ENCODE assay signal across 22 cellular contexts in the genomic region with DNA sequence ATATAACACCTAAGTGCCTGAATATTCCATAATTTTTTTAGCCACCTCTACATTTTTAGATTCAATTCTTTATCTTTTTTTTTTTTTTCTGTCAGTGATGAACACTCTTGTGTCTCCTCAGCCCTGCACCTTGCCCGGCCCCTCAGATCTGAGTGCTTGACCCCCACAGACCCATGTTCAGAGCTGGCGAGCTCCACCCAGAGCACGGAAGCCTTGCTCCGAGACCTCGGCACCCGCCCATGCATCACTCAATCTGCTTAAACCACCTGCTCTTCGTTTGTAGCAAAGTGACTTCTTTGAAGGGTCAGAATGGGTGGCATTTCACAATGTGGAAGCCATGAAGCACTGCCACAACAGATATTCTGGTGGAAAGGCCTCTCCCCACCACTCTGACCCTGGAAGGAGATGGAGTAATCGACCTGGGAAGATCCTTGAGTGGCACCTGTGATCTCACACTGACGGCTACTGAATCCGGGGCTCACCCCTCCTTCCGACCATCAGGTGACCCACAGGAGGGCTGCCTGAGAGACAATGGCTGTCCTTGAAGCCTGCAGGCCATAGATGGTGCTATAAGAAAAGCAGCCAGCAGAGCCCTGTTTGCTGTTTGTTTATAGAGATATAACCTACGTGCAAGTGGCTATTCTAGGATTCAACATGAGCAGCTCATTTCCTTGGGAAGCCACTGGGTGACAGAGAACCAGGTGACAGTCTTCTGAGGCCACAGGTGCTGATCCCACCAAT.
DNase-seq lines count a peak whose midpoint lies in the region; ATAC-seq and TF ChIP-seq lines count a peak whose summit lies in the region.
"Had no signal": no experiment of that assay in that cellular context is flagged by ENCODE, and none has a peak within 500 bp of the region (broad histone marks: within the 10 kb centered on the region; RNA-seq: fewer than 3 reads in every experiment).

No MANE protein-coding gene starts in this region.

- H3K27ac ChIP-seq in WERI-Rb-1 = no peak overlapping the region
- H3K27ac ChIP-seq: 22Rv1, RWPE1 had no signal

- DNase-seq in NCI-H748 (lab: John Stamatoyannopoulos, UW; ENCODE audit: unreplicated experiment) (peak; percentile 42), NCI-H748 treated with DMSO at 0.1 percent for 48 hours (lab: John Stamatoyannopoulos, UW) (no peak), WERI-Rb-1 (peak; percentile 6), islet precursor cell (peak; percentile 29), NAMALWA (ENCODE audit: low spot score) (no peak), mucosa of gallbladder (ENCODE audit: low spot score) (no peak)
- DNase-seq: BE2C; CD8-positive, alpha-beta memory T cell; DMS 273 treated with DMSO at 0.1 percent for 48 hours; DMS79; EL; GDM1; Kasumi-1; NCI-H1105; NCI-H1436 treated with DMSO at 0.1 percent for 48 hours; NCI-H1930; NCI-H446 treated with DMSO at 0.1 percent for 48 hours; NCI-H526; SHP77 had no signal

- no peak for ATAC-seq in GM21528 (IDR thresholded peaks at IDR 0.05; ENCODE audit: low FRiP score, unreplicated experiment)

- H3K9me3 ChIP-seq in WERI-Rb-1 (ENCODE audit: severe bottlenecking) = peaks cover 5% of the 10 kb centered on the region
- H3K9me3 ChIP-seq: BE2C had no signal

- H3K36me3 ChIP-seq in WERI-Rb-1 = no peaks in the 10 kb centered on the region
- H3K36me3 ChIP-seq: BE2C had no signal

- peaks cover 81% of the 10 kb centered on the region for H3K27me3 ChIP-seq in WERI-Rb-1 (ENCODE audit: insufficient read depth, low read depth, severe bottlenecking)
- H3K27me3 ChIP-seq: BE2C had no signal

- no peak overlapping the region for H3K4me3 ChIP-seq in WERI-Rb-1 (ENCODE audit: low read depth, low read length)

- TF ChIP-seq CTCF in WERI-Rb-1 (IDR thresholded peaks at IDR 0.05; ENCODE audit: low read depth, low read length) = no peak

Comparison
In these comparisons a context has a peak if more than half of its experiments do, and no peak if none do; other contexts are left out.
1. DNase-seq: peak in NCI-H748 (single experiment), WERI-Rb-1 (single experiment) and islet precursor cell (single experiment); none in NCI-H748 treated with DMSO at 0.1 percent for 48 hours (single experiment), NAMALWA (single experiment) and mucosa of gallbladder (single experiment).